Comparison of ENCODE assay signal across 12 cellular contexts in genomic region chr1:59638172-59638800, GRCh38.
DNase-seq lines count a peak whose midpoint lies in the region; ATAC-seq and TF ChIP-seq lines count a peak whose summit lies in the region.
"Had no signal": no experiment of that assay in that cellular context is flagged by ENCODE, and none has a peak within 500 bp of the region (broad histone marks: within the 10 kb centered on the region; RNA-seq: fewer than 3 reads in every experiment).

No MANE protein-coding gene starts in this region.

- no TSS peak for BruUV-seq in IMR-90 (replicated peaks; lab: Mats Ljungman, UMichigan)

- H4K5ac ChIP-seq in IMR-90 (ENCODE audit: low read depth, low read length): no peak overlapping the region

- peaks cover 7% of the 10 kb centered on the region for H3K36me3 Mint-ChIP-seq in endothelial cell (ENCODE audit: low read depth, unreplicated experiment)

- TF ChIP-seq CTCF in AG09319 (IDR thresholded peaks at IDR 0.05; ENCODE audit: low read depth, low read length) (no peak), IMR-90 (conservative IDR thresholded peaks at IDR 0.05; ENCODE audit: low read depth, low read length) (no peak), endothelial cell (IDR thresholded peaks at IDR 0.05; ENCODE audit: unreplicated experiment) (no peak), esophagus squamous epithelium (IDR thresholded peaks at IDR 0.05) (no peak), WERI-Rb-1 (IDR thresholded peaks at IDR 0.05; ENCODE audit: low read depth, low read length) (no peak), prostate gland (IDR thresholded peaks at IDR 0.05) (no peak)

- H3K14ac ChIP-seq in IMR-90 (replicated peaks; ENCODE audit: low read depth, low read length): 0 out of 2 replicates have a peak overlapping the region, but pooled peaks have one; percentile 66

- no peaks in the 10 kb centered on the region for H3K79me1 ChIP-seq in IMR-90 (ENCODE audit: low read depth in 1 of 2, low read length in 2 of 2)

- no peak overlapping the region for H4K91ac ChIP-seq in IMR-90 (ENCODE audit: insufficient read depth, low read depth, low read length)

- H3K9me1 ChIP-seq in IMR-90 (ENCODE audit: insufficient read depth, low read length): peaks cover 4% of the 10 kb centered on the region; the same call in 1 of the 2 replicates

- no peak overlapping the region for H3K23ac ChIP-seq in IMR-90 (ENCODE audit: low read depth, low read length)

- no peak overlapping the region for H2BK20ac ChIP-seq in IMR-90 (ENCODE audit: low read depth, low read length)

- H3K56ac ChIP-seq in IMR-90 (ENCODE audit: extremely low read depth, insufficient read depth, low read length): no peak overlapping the region

- peak; percentile 92 for DNase-seq in AG09319 (ENCODE audit: extremely low read depth, low read depth)
- DNase-seq in IMR-90: peak; percentile 80
- DNase-seq in endothelial cell (ENCODE audit: low spot score): peak; percentile 9
- DNase-seq in medulla oblongata (ENCODE audit: extremely low spot score): peak; percentile 26
- DNase-seq in esophagus squamous epithelium (lab: John Stamatoyannopoulos, UW): no peak
- no peak for DNase-seq in WERI-Rb-1
- DNase-seq in prostate gland (ENCODE audit: low spot score): no peak
- DNase-seq in cerebellum (ENCODE audit: low spot score): no peak
- DNase-seq: activated CD8-positive, alpha-beta memory T cell treated with anti-CD3 and anti-CD28 coated beads, Interleukin-2, amount 50 U/mL, for 4 hours; COR-L47; MM.1S; SHP77 treated with DMSO at 0.1 percent for 48 hours had no signal

- TF ChIP-seq RAD21 in IMR-90 (IDR thresholded peaks at IDR 0.05; ENCODE audit: low read length): no peak

- H3K27ac Mint-ChIP-seq in endothelial cell (ENCODE audit: unreplicated experiment): peak overlapping the region; percentile 80

- H3K4me3 ChIP-seq in IMR-90 (ENCODE audit: insufficient read depth, low read depth, low read length): no peak overlapping the region
- no peak overlapping the region for H3K4me3 ChIP-seq in esophagus squamous epithelium
- no peak overlapping the region for H3K4me3 ChIP-seq in WERI-Rb-1 (ENCODE audit: low read depth, low read length)
- no peak overlapping the region for H3K4me3 ChIP-seq in prostate gland

- H3K9me3 ChIP-seq in IMR-90 (ENCODE audit: control insufficient read depth, insufficient read depth, low read length): no peaks in the 10 kb centered on the region
- H3K9me3 ChIP-seq in esophagus squamous epithelium: no peaks in the 10 kb centered on the region
- no peaks in the 10 kb centered on the region for H3K9me3 ChIP-seq in WERI-Rb-1 (ENCODE audit: severe bottlenecking)
- no peaks in the 10 kb centered on the region for H3K9me3 ChIP-seq in prostate gland

- ATAC-seq in IMR-90 (ENCODE audit: low read depth): no peak; the same call in 1 of the 2 replicates

- no peak overlapping the region for H2AK9ac ChIP-seq in IMR-90 (replicated peaks; ENCODE audit: low read depth, low read length, poor library complexity)

- H2AFZ ChIP-seq in IMR-90 (replicated peaks; ENCODE audit: low read length, poor library complexity): no peak overlapping the region

- H2BK5ac ChIP-seq in IMR-90 (ENCODE audit: low read depth, low read length, poor library complexity, severe bottlenecking): no peak overlapping the region

- H4K20me1 ChIP-seq in IMR-90 (ENCODE audit: insufficient read depth, low read length): no peaks in the 10 kb centered on the region

- no peak overlapping the region for H2AK5ac ChIP-seq in IMR-90 (ENCODE audit: low read depth, low read length)

- no peak overlapping the region for H2BK120ac ChIP-seq in IMR-90 (ENCODE audit: low read depth, low read length)

- TF ChIP-seq POLR2A in IMR-90 (IDR thresholded peaks at IDR 0.05; ENCODE audit: low read depth, low read length): no peak
- no peak for TF ChIP-seq POLR2A in esophagus squamous epithelium (IDR thresholded peaks at IDR 0.05)
- no peak for TF ChIP-seq POLR2A in prostate gland (IDR thresholded peaks at IDR 0.05)

- H4K8ac ChIP-seq in IMR-90 (ENCODE audit: low read depth in 2 of 2, low read length in 2 of 2): no peak overlapping the region

- no CpG with 5 or more reads among the region's 2 CpGs for WGBS in IMR-90 (ENCODE audit: extremely low coverage in 2 of 2, insufficient read length in 1 of 2), 2 experiments
- WGBS in esophagus squamous epithelium, 2 donors: 44 to 50% methylated on average over 2 of the region's 2 CpGs
- WGBS in prostate gland: 43% methylated on average over 2 of the region's 2 CpGs

- H3K36me3 ChIP-seq in IMR-90 (ENCODE audit: control insufficient read depth, insufficient read depth, low read length) (no peaks in the 10 kb centered on the region), esophagus squamous epithelium (no peaks in the 10 kb centered on the region), WERI-Rb-1 (no peaks in the 10 kb centered on the region), prostate gland (no peaks in the 10 kb centered on the region)

- POLR2A ChIA-PET in IMR-90 (lab: Charles Lee; ENCODE audit: unreplicated experiment): no interaction called here

- H3K27me3 Mint-ChIP-seq in endothelial cell (ENCODE audit: unreplicated experiment): no peaks in the 10 kb centered on the region

- H2BK15ac ChIP-seq in IMR-90 (ENCODE audit: low read depth, low read length): no peak overlapping the region

- in situ Hi-C loops in IMR-90 (cut with MboI; ENCODE audit: low sequenced_read_pairs): no loop called here

- H3K4me1 Mint-ChIP-seq in endothelial cell (ENCODE audit: unreplicated experiment): peaks cover 5% of the 10 kb centered on the region

- CTCF ChIA-PET in IMR-90 (lab: Yijun Ruan, JAX): no interaction called here

- H3K9ac ChIP-seq in IMR-90 (ENCODE audit: low read depth, low read length): no peak overlapping the region

- H3K27ac ChIP-seq in IMR-90 (ENCODE audit: insufficient read depth, low read length) (no peak overlapping the region), esophagus squamous epithelium (no peak overlapping the region), WERI-Rb-1 (no peak overlapping the region), prostate gland (no peak overlapping the region)

- H3K4me1 ChIP-seq in IMR-90 (ENCODE audit: control insufficient read depth, insufficient read depth, low read length): peaks cover 2% of the 10 kb centered on the region; the same call in 1 of the 2 replicates
- H3K4me1 ChIP-seq in esophagus squamous epithelium: peaks cover 0 to 19% (median 0%) of the 10 kb centered on the region in 3 donors
- H3K4me1 ChIP-seq in prostate gland (replicated peaks): no peaks in the 10 kb centered on the region

- H3K18ac ChIP-seq in IMR-90 (ENCODE audit: low read depth, low read length): no peak overlapping the region

- H3K4me2 ChIP-seq in IMR-90 (ENCODE audit: low read depth, low read length): no peak overlapping the region

- no peak overlapping the region for H3K4me3 Mint-ChIP-seq in endothelial cell (ENCODE audit: unreplicated experiment)

- intact Hi-C loops in IMR-90 (cut with micrococcal nuclease) (loop anchor here (5.0 kb wide), 1 partner anchor 39 kb away; no protein-coding TSS in a partner anchor), esophagus squamous epithelium (cut with DNase I) (no loop called here), prostate gland (cut with DNase I) (no loop called here)

- no peaks in the 10 kb centered on the region for H3K9me3 Mint-ChIP-seq in endothelial cell (ENCODE audit: unreplicated experiment)

- H3K27me3 ChIP-seq in IMR-90 (ENCODE audit: control insufficient read depth, insufficient read depth, low read length) (no peaks in the 10 kb centered on the region), esophagus squamous epithelium (no peaks in the 10 kb centered on the region), WERI-Rb-1 (ENCODE audit: insufficient read depth, low read depth, severe bottlenecking) (no peaks in the 10 kb centered on the region), prostate gland (replicated peaks; ENCODE audit: insufficient read depth) (no peaks in the 10 kb centered on the region)

- no peak overlapping the region for H3K4ac ChIP-seq in IMR-90 (ENCODE audit: low read depth, low read length)

- dilution Hi-C loops in IMR-90 (cut with HindIII; ENCODE audit: low sequenced_read_pairs, unreplicated experiment): no loop called here

TF ChIP-seq in IMR-90, 13 proteins besides CTCF, POLR2A, EP300 and RAD21:
- TF ChIP-seq RCOR1 (IDR thresholded peaks at IDR 0.05; ENCODE audit: insufficient replicate concordance, low read length) (no peak), NFE2L2 (IDR thresholded peaks at IDR 0.05; ENCODE audit: low read depth, low read length) (no peak), MAZ (IDR thresholded peaks at IDR 0.05; ENCODE audit: borderline replicate concordance, low read depth, low read length) (no peak), MXI1 (IDR thresholded peaks at IDR 0.05; ENCODE audit: borderline replicate concordance, low read depth, low read length) (peak; percentile 70; the same call in 1 of the 2 replicates), CEBPB (IDR thresholded peaks at IDR 0.05; ENCODE audit: low read depth, low read length) (no peak), FOS (IDR thresholded peaks at IDR 0.05; ENCODE audit: low read depth, low read length) (no peak)
- TF ChIP-seq, protein P1, sequence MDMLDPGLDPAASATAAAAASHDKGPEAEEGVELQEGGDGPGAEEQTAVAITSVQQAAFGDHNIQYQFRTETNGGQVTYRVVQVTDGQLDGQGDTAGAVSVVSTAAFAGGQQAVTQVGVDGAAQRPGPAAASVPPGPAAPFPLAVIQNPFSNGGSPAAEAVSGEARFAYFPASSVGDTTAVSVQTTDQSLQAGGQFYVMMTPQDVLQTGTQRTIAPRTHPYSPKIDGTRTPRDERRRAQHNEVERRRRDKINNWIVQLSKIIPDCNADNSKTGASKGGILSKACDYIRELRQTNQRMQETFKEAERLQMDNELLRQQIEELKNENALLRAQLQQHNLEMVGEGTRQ (IDR thresholded peaks at IDR 0.05; ENCODE audit: low read depth, low read length): no peak

Comparison
In these comparisons a context has a peak if more than half of its experiments do, and no peak if none do; other contexts are left out.
1. DNase-seq: peak in AG09319 (single experiment), IMR-90 (single experiment), endothelial cell (single experiment) and medulla oblongata (single experiment); none in esophagus squamous epithelium (single experiment), WERI-Rb-1 (single experiment), prostate gland (single experiment) and cerebellum (single experiment).